ENCODE assay signal across 19 cellular contexts in the genomic region with DNA sequence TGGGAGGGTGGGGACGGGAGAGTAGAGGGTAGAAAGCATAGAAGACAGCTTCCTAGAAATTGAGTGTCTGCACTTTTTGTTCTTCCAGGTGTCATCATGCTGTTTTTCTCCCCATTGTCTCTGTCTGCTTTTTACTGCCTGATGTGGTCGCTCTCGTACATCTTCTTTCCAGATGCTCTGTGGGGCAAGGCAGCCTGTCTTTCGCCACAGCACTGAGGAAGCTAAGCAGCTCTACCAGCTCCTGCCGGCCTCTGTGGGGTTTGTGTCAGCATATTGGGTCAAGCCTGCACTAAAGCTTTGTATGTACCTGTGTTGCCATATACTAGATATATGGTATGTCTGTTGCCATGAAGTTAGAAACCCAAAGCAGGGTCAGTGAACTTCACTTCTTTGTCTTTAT. TPM values are rescaled to one million over a fixed set of nuclear protein-coding genes. Genes with fewer than 3 reads are reported as not detected.
A peak's percentile ranks its signal among the peaks of the same experiment; 100 is the strongest.
DNase-seq lines count a peak whose midpoint lies in the region; ATAC-seq and TF ChIP-seq lines count a peak whose summit lies in the region.
"Had no signal": no experiment of that assay in that cellular context is flagged by ENCODE, and none has a peak within 500 bp of the region (broad histone marks: within the 10 kb centered on the region; RNA-seq: fewer than 3 reads in every experiment).

No MANE protein-coding gene starts in this region.

- no peaks in the 10 kb centered on the region for H3K4me1 ChIP-seq in foreskin keratinocyte
- H3K4me1 ChIP-seq: Caco-2 had no signal

- H3K27ac ChIP-seq in foreskin keratinocyte, result no peak overlapping the region
- H3K27ac ChIP-seq: 22Rv1, GM23248 had no signal

- TF ChIP-seq CTCF in foreskin keratinocyte (conservative IDR thresholded peaks at IDR 0.05), result no peak
- no peak for TF ChIP-seq CTCF in omental fat pad (IDR thresholded peaks at IDR 0.05)

- DNase-seq in SIG-M5 treated with dmso at 0.1 percent for 504 hours (lab: John Stamatoyannopoulos, UW; ENCODE audit: unreplicated experiment) (peak; percentile 2), SIG-M5 (lab: John Stamatoyannopoulos, UW) (no peak), RPMI8226 (peak; percentile 19), medulla oblongata (ENCODE audit: extremely low spot score) (peak; percentile 40), pons (ENCODE audit: low spot score) (peak; percentile 30), foreskin keratinocyte (no peak), omental fat pad (ENCODE audit: low spot score) (no peak)
- no peak for DNase-seq in activated CD4-positive, alpha-beta T cell treated with anti-CD3 and anti-CD28 coated beads for 4 hours
- DNase-seq: AML-193; C1 segment of cervical spinal cord; Caco-2; CD4-positive, alpha-beta memory T cell; DMS153; DND-41; GM23248; H9 had no signal

- no peak for ATAC-seq in foreskin keratinocyte
- ATAC-seq in omental fat pad (ENCODE audit: low FRiP score), result no peak
- ATAC-seq: HCT116 had no signal

- H3K27me3 ChIP-seq in foreskin keratinocyte, result peaks cover 15% of the 10 kb centered on the region

RNA-seq across cellular contexts. Expression of a gene that starts 13.2 kb away (rescaled TPM):
- total RNA-seq in foreskin keratinocyte (not detected in 2 replicates), omental fat pad (under 1 TPM in 1 of 4 donors, not detected in 3; 0.46 TPM)
- polyA plus RNA-seq in foreskin keratinocyte, result 0.02 TPM in 1 of 2 replicates, not detected in the other
- total RNA-seq: GM23248 had no signal
- polyA plus RNA-seq: BJ; CD4-positive, alpha-beta memory T cell; GM23248 had no signal

RNA-seq across cellular contexts. Expression of a gene that starts 18.9 kb away (rescaled TPM):
- total RNA-seq in foreskin keratinocyte (4.4 and 4.7 TPM in 2 replicates), omental fat pad (10 to 100 TPM in 3 of 4 donors, 1 to 10 TPM in 1; 5.8 to 13.2 (median 12.6) TPM)
- polyA plus RNA-seq in foreskin keratinocyte, result 1.8 TPM in 2 replicates

RNA-seq across cellular contexts. Expression of a gene that starts 19.2 kb away (rescaled TPM):
- total RNA-seq in foreskin keratinocyte (18.0 and 19.6 TPM in 2 replicates), omental fat pad (10 to 100 TPM; 12.1 to 40.7 (median 22.5) TPM)
- polyA plus RNA-seq in foreskin keratinocyte, result 26.3 and 28.3 TPM in 2 replicates

RNA-seq across cellular contexts. Expression of a gene that starts 31.0 kb away (rescaled TPM):
- 4.2 and 4.5 TPM in 2 replicates for total RNA-seq in foreskin keratinocyte
- 7.8 and 8.5 TPM in 2 replicates for polyA plus RNA-seq in foreskin keratinocyte
- total RNA-seq in omental fat pad, result 1 to 10 TPM; 2.4 to 4.3 (median 3.1) TPM

RNA-seq across cellular contexts. Expression of a gene that starts 31.2 kb away (rescaled TPM):
- total RNA-seq in foreskin keratinocyte (30.4 and 36.1 TPM in 2 replicates), omental fat pad (10 to 100 TPM; 20.4 to 44.1 (median 29.4) TPM)
- polyA plus RNA-seq in foreskin keratinocyte, result 29.6 and 34.4 TPM in 2 replicates

Comparison
In these comparisons a context has a peak if more than half of its experiments do, and no peak if none do; other contexts are left out.
1. DNase-seq: peak in SIG-M5 treated with dmso at 0.1 percent for 504 hours (single experiment), RPMI8226 (single experiment), medulla oblongata (single experiment) and pons (single experiment); none in SIG-M5 (single experiment), foreskin keratinocyte (0 of 2), omental fat pad (single experiment) and activated CD4-positive, alpha-beta T cell treated with anti-CD3 and anti-CD28 coated beads for 4 hours (0 of 2).